6 cellular contexts compared by ENCODE assay signal in the genomic region with DNA sequence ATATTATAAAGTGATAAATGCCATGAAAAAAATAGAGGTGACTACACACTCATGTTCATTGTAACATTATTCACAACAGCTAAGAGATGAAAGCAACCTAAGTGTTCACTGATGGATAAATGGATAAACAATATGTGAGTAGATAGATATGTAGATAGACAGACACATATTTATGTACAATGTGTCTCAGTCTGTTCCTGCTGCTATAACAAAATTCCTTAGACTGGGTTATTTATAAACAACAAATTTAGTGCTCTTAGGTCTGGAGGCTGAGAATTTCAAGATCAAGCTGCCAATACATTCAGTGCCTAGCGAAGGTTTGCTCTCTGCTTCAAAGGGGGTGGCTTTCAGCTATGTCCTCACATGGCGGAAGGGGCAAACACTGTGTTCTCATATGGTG.
"Had no signal": no experiment of that assay in that cellular context is flagged by ENCODE, and none has a peak within 500 bp of the region (broad histone marks: within the 10 kb centered on the region; RNA-seq: fewer than 3 reads in every experiment).

No MANE protein-coding gene starts in this region.

- DNase-seq: IMR-90, KBM-7, KG1 had no signal

- H3K4me3 ChIP-seq: K562 had no signal

- FAIRE-seq: HTR-8/SVneo, K562 had no signal

- H3K27ac ChIP-seq: HL-60 had no signal

- ATAC-seq: K562 had no signal
